In the genomic region with DNA sequence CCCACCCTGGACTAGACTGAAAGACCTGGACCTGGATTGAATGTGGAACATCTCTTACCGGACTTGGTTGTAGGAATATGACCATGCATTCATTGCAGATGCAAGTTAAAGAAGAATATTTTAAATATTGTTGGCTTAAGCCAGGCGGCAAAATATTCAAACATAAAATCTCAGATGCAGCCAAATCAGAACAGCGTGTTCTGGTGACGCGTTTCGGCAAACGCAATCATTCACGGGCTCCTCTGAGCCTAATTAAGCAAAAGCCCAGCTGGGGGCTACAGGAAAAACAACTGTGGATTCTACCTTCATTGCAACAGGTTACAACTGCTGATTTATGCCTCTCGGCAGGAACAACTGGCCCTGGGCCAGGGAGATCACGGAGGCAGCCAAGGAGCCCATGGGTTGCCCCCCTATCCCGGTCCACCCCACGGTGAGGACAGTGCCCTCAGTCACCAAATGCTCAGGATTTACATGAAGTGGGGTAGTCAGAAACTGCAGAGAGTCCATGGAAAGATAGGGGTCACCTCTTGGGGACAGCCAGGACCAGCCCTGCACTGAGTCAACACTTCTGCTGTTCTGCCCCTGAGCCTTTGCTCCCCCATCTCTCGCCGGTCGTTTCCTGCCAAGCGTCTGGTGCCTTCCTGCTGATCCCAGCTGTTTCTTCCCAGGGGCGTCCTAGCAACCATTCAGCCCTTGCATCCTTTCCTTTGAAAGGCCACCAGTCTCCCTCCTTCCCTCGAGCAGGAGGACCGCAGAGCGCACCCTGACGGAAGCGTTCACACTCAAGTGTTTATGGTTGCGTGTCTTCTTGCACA, we compare ENCODE assay signal across 8 cellular contexts.
DNase-seq lines count a peak whose midpoint lies in the region; ATAC-seq and TF ChIP-seq lines count a peak whose summit lies in the region.
"Had no signal": no experiment of that assay in that cellular context is flagged by ENCODE, and none has a peak within 500 bp of the region (broad histone marks: within the 10 kb centered on the region; RNA-seq: fewer than 3 reads in every experiment).

No MANE protein-coding gene starts in this region.

- H3K56ac ChIP-seq in H9 (ENCODE audit: insufficient read length, low read depth, low read length) = no peak overlapping the region

- no peaks in the 10 kb centered on the region for H3K9me2 ChIP-seq in hepatocyte (replicated peaks; ENCODE audit: insufficient read depth)

- H4K20me1 ChIP-seq in H9 (ENCODE audit: control insufficient read depth, insufficient read depth, insufficient read length) = no peaks in the 10 kb centered on the region
- H4K20me1 ChIP-seq in hepatocyte (ENCODE audit: insufficient read depth, poor library complexity, severe bottlenecking) = no peaks in the 10 kb centered on the region

- H2BK120ac ChIP-seq in H9 (ENCODE audit: low read depth, low read length, poor library complexity, severe bottlenecking) = no peak overlapping the region

- peak overlapping the region; percentile 22 for H3K18ac ChIP-seq in H9 (ENCODE audit: insufficient read length, low read depth, low read length)

- H2AK5ac ChIP-seq in H9 (ENCODE audit: insufficient read length, low read length) = no peak overlapping the region

- H3K79me2 ChIP-seq in H9 (ENCODE audit: insufficient read depth, low read length) = no peaks in the 10 kb centered on the region
- no peaks in the 10 kb centered on the region for H3K79me2 ChIP-seq in hepatocyte

- H3K36me3 Mint-ChIP-seq in H9 (ENCODE audit: insufficient read depth in 1 of 3, low read depth in 3 of 3) = no peaks in the 10 kb centered on the region

- peak overlapping the region; percentile 5 to 61; a peak in 4 of 5 replicates for H3K4me3 Mint-ChIP-seq in H9
- H3K4me3 Mint-ChIP-seq: activated naive CD8-positive, alpha-beta T cell treated with anti-CD3 and anti-CD28 coated beads, Interleukin-2, amount 50 U/mL, for 24 hours had no signal

- H3K9ac ChIP-seq in H9 (ENCODE audit: extremely low read depth, insufficient read length, low read length) (no peak overlapping the region), SK-N-MC (ENCODE audit: insufficient read length) (no peak overlapping the region)

- H3K23ac ChIP-seq in H9 (ENCODE audit: insufficient read length, low read depth, low read length) = no peak overlapping the region

- H3K4ac ChIP-seq in H9 (ENCODE audit: low read depth, low read length) = no peak overlapping the region

- intact Hi-C loops in sciatic nerve (cut with DNase I) = no loop called here

- ATAC-seq in sciatic nerve (peak; percentile 71), HG02981 (IDR thresholded peaks at IDR 0.05; ENCODE audit: unreplicated experiment) (no peak)
- ATAC-seq: activated naive CD8-positive, alpha-beta T cell treated with anti-CD3 and anti-CD28 coated beads, Interleukin-2, amount 50 U/mL, for 24 hours had no signal

- H3K79me1 ChIP-seq in H9 (ENCODE audit: insufficient read depth, low read depth, low read length, poor library complexity, severe bottlenecking) = no peaks in the 10 kb centered on the region

- peaks cover 4% of the 10 kb centered on the region for H3K27me3 Mint-ChIP-seq in H9 (ENCODE audit: low read depth)
- H3K27me3 Mint-ChIP-seq: activated naive CD8-positive, alpha-beta T cell treated with anti-CD3 and anti-CD28 coated beads, Interleukin-2, amount 50 U/mL, for 24 hours had no signal

- no peaks in the 10 kb centered on the region for H3K23me2 ChIP-seq in H9 (ENCODE audit: insufficient read length, low read depth, low read length, poor library complexity, severe bottlenecking)

- peaks cover 5% of the 10 kb centered on the region; the same call in 1 of the 2 replicates for H3K4me1 ChIP-seq in H9 (ENCODE audit: insufficient read depth, low read length)
- no peaks in the 10 kb centered on the region for H3K4me1 ChIP-seq in hepatocyte (ENCODE audit: insufficient read depth)

- peaks cover 8 to 12% of the 10 kb centered on the region in 2 experiments for H3K4me1 Mint-ChIP-seq in H9

- H4K91ac ChIP-seq in H9 (ENCODE audit: insufficient read length, low read depth, low read length) = no peak overlapping the region

- no peak overlapping the region for H3T11ph ChIP-seq in H9 (ENCODE audit: low read length)

- no peak overlapping the region for H2BK5ac ChIP-seq in H9 (ENCODE audit: insufficient read length, low read length)

- H3K9me3 Mint-ChIP-seq in H9 = no peaks in the 10 kb centered on the region
- H3K9me3 Mint-ChIP-seq: activated naive CD8-positive, alpha-beta T cell treated with anti-CD3 and anti-CD28 coated beads, Interleukin-2, amount 50 U/mL, for 24 hours had no signal

- H2BK15ac ChIP-seq in H9 (ENCODE audit: low read depth, low read length) = no peak overlapping the region

- WGBS in H9 (ENCODE audit: extremely low coverage, insufficient read length, low lambda C conversion rate) = no CpG with 5 or more reads among the region's 23 CpGs
- 60% methylated on average over 23 of the region's 23 CpGs for WGBS in hepatocyte (ENCODE audit: low lambda C conversion rate, missing lambda C conversion rate)

- H2BK12ac ChIP-seq in H9 (ENCODE audit: insufficient read length, low read depth, low read length) = no peak overlapping the region

- H3K14ac ChIP-seq in H9 (ENCODE audit: insufficient read depth, low read length) = no peak overlapping the region

- TF ChIP-seq CTCF in H9 (conservative IDR thresholded peaks at IDR 0.05) (no peak), hepatocyte (IDR thresholded peaks at IDR 0.05; ENCODE audit: poor library complexity) (no peak)

- H4K5ac ChIP-seq in H9 (ENCODE audit: insufficient read length, low read depth, low read length) = no peak overlapping the region

- no peak overlapping the region for H3K27ac Mint-ChIP-seq in H9
- H3K27ac Mint-ChIP-seq: activated naive CD8-positive, alpha-beta T cell treated with anti-CD3 and anti-CD28 coated beads, Interleukin-2, amount 50 U/mL, for 24 hours had no signal

- no peak overlapping the region for H4K8ac ChIP-seq in H9 (replicated peaks; ENCODE audit: insufficient read length, low read depth, low read length)

- H3K36me3 ChIP-seq in SK-N-MC (ENCODE audit: insufficient read depth, low read length) (no peaks in the 10 kb centered on the region), hepatocyte (replicated peaks; ENCODE audit: insufficient read depth, low read depth) (no peaks in the 10 kb centered on the region)

- H3K9me3 ChIP-seq in H9 (ENCODE audit: control insufficient read depth, low read depth, low read length) = no peaks in the 10 kb centered on the region
- H3K9me3 ChIP-seq in SK-N-MC (ENCODE audit: low read depth, low read length) = no peaks in the 10 kb centered on the region
- no peaks in the 10 kb centered on the region for H3K9me3 ChIP-seq in hepatocyte (ENCODE audit: low read depth)

- H3K27ac ChIP-seq in H9 (ENCODE audit: insufficient read length, low read depth, low read length) = no peak overlapping the region
- H3K27ac ChIP-seq in SK-N-MC = no peak overlapping the region
- no peak overlapping the region for H3K27ac ChIP-seq in hepatocyte

- DNase-seq in H9 (peak; percentile 77), SK-N-MC (ENCODE audit: low read depth, low spot score) (no peak), hepatocyte (ENCODE audit: low spot score) (no peak), sciatic nerve (ENCODE audit: low spot score) (no peak), NCI-H1694 (lab: John Stamatoyannopoulos, UW) (no peak)
- DNase-seq in activated CD8-positive, alpha-beta memory T cell treated with anti-CD3 and anti-CD28 coated beads, Interleukin-2, amount 50 U/mL, for 4 hours = no peak
- DNase-seq: activated naive CD8-positive, alpha-beta T cell treated with anti-CD3 and anti-CD28 coated beads, Interleukin-2, amount 50 U/mL, for 24 hours had no signal

- H3K27me3 ChIP-seq in H9 (ENCODE audit: insufficient read depth, low read length) (no peaks in the 10 kb centered on the region), hepatocyte (no peaks in the 10 kb centered on the region)

- H2BK20ac ChIP-seq in H9 (ENCODE audit: low read depth, low read length, poor library complexity, severe bottlenecking) = no peak overlapping the region

- no peak overlapping the region for H2AFZ ChIP-seq in H9 (ENCODE audit: low read length)
- H2AFZ ChIP-seq in hepatocyte = no peak overlapping the region

- H3K4me2 ChIP-seq in H9 (ENCODE audit: insufficient read depth, insufficient read length, low read length) = peak overlapping the region; percentile 1
- peak overlapping the region; percentile 17 for H3K4me2 ChIP-seq in hepatocyte

- H3K4me3 ChIP-seq in SK-N-MC = 0 out of 2 replicates have a peak overlapping the region, but pooled peaks have one; percentile 18
- no peak overlapping the region for H3K4me3 ChIP-seq in hepatocyte
